18 cellular contexts compared by ENCODE assay signal in the genomic region with DNA sequence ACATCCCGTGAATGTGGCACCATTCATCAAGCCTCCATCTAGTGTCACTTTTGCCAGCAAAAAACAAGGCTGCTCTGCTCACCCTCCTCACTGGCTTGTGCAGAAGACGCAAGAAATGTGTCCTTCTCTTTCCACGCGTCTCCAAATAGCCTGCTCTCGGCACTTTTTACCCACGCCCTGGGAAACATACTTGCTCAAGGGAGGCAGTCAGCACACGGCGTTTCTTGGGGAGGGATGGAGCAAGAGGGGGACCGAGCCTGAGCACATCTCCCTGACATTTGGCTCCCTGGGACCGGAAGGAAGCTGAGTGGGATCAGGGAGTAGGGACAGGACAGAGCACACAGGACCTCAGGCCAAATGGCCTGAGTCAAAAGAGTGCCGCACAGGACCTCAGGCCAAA. TPM values are rescaled to one million over a fixed set of nuclear protein-coding genes. Genes with fewer than 3 reads are reported as not detected.
DNase-seq lines count a peak whose midpoint lies in the region; ATAC-seq, FAIRE-seq and TF ChIP-seq lines count a peak whose summit lies in the region.
"Had no signal": no experiment of that assay in that cellular context is flagged by ENCODE, and none has a peak within 500 bp of the region (broad histone marks: within the 10 kb centered on the region; RNA-seq: fewer than 3 reads in every experiment).

No MANE protein-coding gene starts in this region.

- peak; percentile 18 for FAIRE-seq in bronchial epithelial cell (lab: Jason Lieb, UNC)
- FAIRE-seq: endometrium had no signal

- H3K4me3 Mint-ChIP-seq in T-cell, result peak overlapping the region; percentile 94 to 98 (median 96)

- no peaks in the 10 kb centered on the region for H3K9me3 ChIP-seq in osteoblast (ENCODE audit: low read depth, low read length)
- H3K9me3 ChIP-seq: breast epithelium, gastrocnemius medialis, sigmoid colon had no signal

- TF ChIP-seq CTCF in bronchial epithelial cell (IDR thresholded peaks at IDR 0.05; ENCODE audit: insufficient read depth, low read length, severe bottlenecking), result no peak
- no peak for TF ChIP-seq CTCF in osteoblast (IDR thresholded peaks at IDR 0.05; ENCODE audit: extremely low read depth, low read depth, low read length)

- H3K79me2 ChIP-seq in osteoblast (ENCODE audit: insufficient read depth, low read length), result no peaks in the 10 kb centered on the region

- ATAC-seq in T-cell (replicated peaks in 1 of 4), result no peak
- ATAC-seq: gastrocnemius medialis had no signal

- H3K4me3 ChIP-seq in bronchial epithelial cell (ENCODE audit: low read depth, low read length) (no peak overlapping the region), osteoblast (ENCODE audit: insufficient read depth, low read length) (no peak overlapping the region)
- H3K4me3 ChIP-seq: breast epithelium, gastrocnemius medialis, sigmoid colon had no signal

- peak overlapping the region; percentile 99 to 100 for H3K27ac Mint-ChIP-seq in T-cell

- no peak overlapping the region for H3K4me2 ChIP-seq in osteoblast (ENCODE audit: insufficient read depth, low read length)

- peaks cover 78 to 90% (median 79%) of the 10 kb centered on the region in 3 donors for H3K4me1 Mint-ChIP-seq in T-cell

- H3K27ac ChIP-seq in osteoblast (ENCODE audit: low read depth, low read length), result no peak overlapping the region
- H3K27ac ChIP-seq: gastrocnemius medialis, sigmoid colon, WERI-Rb-1 had no signal

- H3K36me3 ChIP-seq in bronchial epithelial cell (ENCODE audit: control insufficient read depth, insufficient read depth, low read length) (peaks cover 2% of the 10 kb centered on the region), osteoblast (ENCODE audit: insufficient read depth, low read length) (no peaks in the 10 kb centered on the region)
- H3K36me3 ChIP-seq: breast epithelium, gastrocnemius medialis, sigmoid colon, WERI-Rb-1 had no signal

- no peaks in the 10 kb centered on the region for H4K20me1 ChIP-seq in osteoblast (ENCODE audit: insufficient read depth, low read length)

- H3K36me3 Mint-ChIP-seq in T-cell, result peaks cover 53% of the 10 kb centered on the region
- H3K36me3 Mint-ChIP-seq: CD14-positive monocyte had no signal

- H3K4me1 ChIP-seq in osteoblast (ENCODE audit: insufficient read depth, low read length), result no peaks in the 10 kb centered on the region
- H3K4me1 ChIP-seq: breast epithelium had no signal

- DNase-seq in activated CD4-positive, alpha-beta T cell treated with anti-CD3 and anti-CD28 coated beads for 48 hours, result peak; percentile 36
- DNase-seq in activated CD4-positive, alpha-beta T cell treated with anti-CD3 and anti-CD28 coated beads for 4 hours, result no peak
- DNase-seq in T-cell, result peak in 5 of 34 experiments; percentile 16 to 41 (median 26)
- DNase-seq in bronchial epithelial cell (ENCODE audit: low read depth), result no peak
- DNase-seq in osteoblast (ENCODE audit: insufficient read length, low spot score, missing footprints), result peak; percentile 85
- no peak for DNase-seq in RPMI8226
- DNase-seq in midbrain (lab: John Stamatoyannopoulos, UW), result no peak
- no peak for DNase-seq in dermis blood vessel endothelial cell
- DNase-seq: 8988T, gastrocnemius medialis, GOT3, NCI-H2081, NCI-H69, sigmoid colon, WERI-Rb-1 had no signal

- CTCF ChIA-PET in T-cell (lab: Charles Lee), result interaction anchor here in 1 of 2 donors (0.6 to 5.7 kb wide), 5 partner anchors 10 to 47 kb away, joined by 3 to 75 read pairs (median 22); no protein-coding TSS in a partner anchor

- no peaks in the 10 kb centered on the region for H3K27me3 Mint-ChIP-seq in T-cell

- H3K27me3 ChIP-seq in bronchial epithelial cell (ENCODE audit: control insufficient read depth, insufficient read depth, low read length) (no peaks in the 10 kb centered on the region), osteoblast (ENCODE audit: insufficient read depth, low read length) (peaks cover 19% of the 10 kb centered on the region)

- H3K9me3 Mint-ChIP-seq in T-cell, result no peaks in the 10 kb centered on the region

- H2AFZ ChIP-seq in osteoblast (ENCODE audit: low read length), result no peak overlapping the region

- POLR2A ChIA-PET in T-cell (lab: Charles Lee), result interaction anchor here (0.7 to 5.7 kb wide), 6 partner anchors 12 to 1630 kb away, joined by 3 to 40 read pairs (median 12); no protein-coding TSS in a partner anchor

RNA-seq across cellular contexts. Expression of a gene that starts 7.3 kb away (rescaled TPM):
- 100 to 1,000 TPM; 181 to 240 (median 196) TPM for total RNA-seq in T-cell
- 2.9 and 5.3 TPM in 2 replicates for total RNA-seq in bronchial epithelial cell
- total RNA-seq in osteoblast, result 0.36 and 0.88 TPM in 2 replicates
- under 0.01 and 0.05 TPM in 2 replicates for total RNA-seq in dermis blood vessel endothelial cell

Comparison
In these comparisons a context has a peak if more than half of its experiments do, and no peak if none do; other contexts are left out.
1. DNase-seq: peak in activated CD4-positive, alpha-beta T cell treated with anti-CD3 and anti-CD28 coated beads for 48 hours (single experiment) and osteoblast (single experiment); none in activated CD4-positive, alpha-beta T cell treated with anti-CD3 and anti-CD28 coated beads for 4 hours (0 of 2), bronchial epithelial cell (single experiment), RPMI8226 (single experiment), midbrain (single experiment) and dermis blood vessel endothelial cell (single experiment).
2. RNA of a gene that starts 7.3 kb away (total RNA-seq): 181 to 240 TPM in T-cell; 2.9 to 5.3 TPM in bronchial epithelial cell, 0.36 to 0.88 TPM in osteoblast and under 0.01 to 0.05 TPM in dermis blood vessel endothelial cell; every median in the first group is over 10 times any median in the second.